Comparison of ENCODE assay signal across 12 cellular contexts in the genomic region with DNA sequence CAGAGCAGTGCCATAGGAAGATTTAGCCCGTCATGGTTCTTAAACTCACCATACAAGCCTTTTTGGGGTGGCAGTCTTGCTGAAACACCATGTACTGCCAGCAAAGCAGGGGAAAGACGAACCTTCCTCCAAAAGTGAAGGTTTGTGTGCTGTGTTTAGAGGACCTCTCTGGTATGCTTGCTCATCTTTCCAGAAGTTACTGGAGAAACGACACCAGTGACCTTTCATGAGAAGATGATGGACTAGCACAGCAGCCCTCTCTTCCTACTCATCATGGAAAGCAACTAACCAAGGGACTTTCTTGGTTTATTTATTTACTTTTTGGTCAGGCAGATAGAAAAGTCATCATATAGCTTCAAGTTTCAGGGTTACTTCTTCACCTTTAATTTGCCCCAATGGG.
DNase-seq lines count a peak whose midpoint lies in the region; ATAC-seq and TF ChIP-seq lines count a peak whose summit lies in the region.
"Had no signal": no experiment of that assay in that cellular context is flagged by ENCODE, and none has a peak within 500 bp of the region (broad histone marks: within the 10 kb centered on the region; RNA-seq: fewer than 3 reads in every experiment).

No MANE protein-coding gene starts in this region.

- no peaks in the 10 kb centered on the region for H4K20me1 ChIP-seq in DOHH2 (ENCODE audit: control insufficient read depth, insufficient read depth, low read depth, low read length)
- H4K20me1 ChIP-seq in HCT116 (ENCODE audit: insufficient read depth) = no peaks in the 10 kb centered on the region

- H3K9me2 ChIP-seq in DOHH2 (replicated peaks; ENCODE audit: control insufficient read depth, low read length) = no peaks in the 10 kb centered on the region
- H3K9me2 ChIP-seq in HCT116 (ENCODE audit: insufficient read depth) = no peaks in the 10 kb centered on the region

- H3K27me3 ChIP-seq in DOHH2 (ENCODE audit: control insufficient read depth, low read length) = no peaks in the 10 kb centered on the region
- no peaks in the 10 kb centered on the region for H3K27me3 ChIP-seq in HCT116 (ENCODE audit: insufficient read depth, low read length)
- H3K27me3 ChIP-seq in SJSA1 (replicated peaks) = no peaks in the 10 kb centered on the region
- H3K27me3 ChIP-seq in psoas muscle (ENCODE audit: insufficient read depth in 3 of 3, low read length in 2 of 3) = no peaks in the 10 kb centered on the region
- H3K27me3 ChIP-seq in lower lobe of right lung (ENCODE audit: low read depth) = no peaks in the 10 kb centered on the region
- H3K27me3 ChIP-seq: spleen had no signal

- no peak for TF ChIP-seq RAD21 in HCT116 (IDR thresholded peaks at IDR 0.05; ENCODE audit: low read depth)

- ATAC-seq in HCT116 (peak; percentile 21; the same call in 1 of the 2 replicates), psoas muscle (no peak), lower lobe of right lung (no peak)

- H3K27ac ChIP-seq in DOHH2 (ENCODE audit: low read depth, low read length) (peak overlapping the region; percentile 52), HCT116 (ENCODE audit: low read depth, low read length) (peak overlapping the region; percentile 7; the same call in 1 of the 2 replicates), SJSA1 (peak overlapping the region; percentile 38), psoas muscle (peak overlapping the region; percentile 23), lower lobe of right lung (no peak overlapping the region)

- peaks cover 99% of the 10 kb centered on the region for H3K4me1 ChIP-seq in DOHH2 (ENCODE audit: control insufficient read depth, low read length)
- H3K4me1 ChIP-seq in HCT116 (ENCODE audit: control insufficient read depth in 1 of 2, insufficient read depth in 2 of 2, low read length in 2 of 2) = peaks cover 10 to 29% of the 10 kb centered on the region in 2 experiments
- peaks cover 24% of the 10 kb centered on the region for H3K4me1 ChIP-seq in SJSA1 (replicated peaks)
- peaks cover 12% of the 10 kb centered on the region for H3K4me1 ChIP-seq in psoas muscle
- H3K4me1 ChIP-seq in lower lobe of right lung = peaks cover 7% of the 10 kb centered on the region

- no peak overlapping the region for H3K9ac ChIP-seq in HCT116 (ENCODE audit: low read length)

- 52 to 82% (median 65%) methylated on average over 3 of the region's 3 CpGs for WGBS in psoas muscle, 3 donors

- RAD21 ChIA-PET in HCT116 (lab: Charles Lee; ENCODE audit: low non-redundant PET in 1 of 2, low total read pairs in 2 of 2, uncharacterized antibody in 2 of 2, unreplicated experiment in 2 of 2) = no interaction called here

- POLR2A ChIA-PET in HCT116 (lab: Charles Lee) = no interaction called here

- BruUV-seq in HCT116 (replicated peaks; lab: Mats Ljungman, UMichigan) = no TSS peak

- peaks cover 38% of the 10 kb centered on the region for H3F3A ChIP-seq in DOHH2 (ENCODE audit: control insufficient read depth, insufficient read depth)

- H3K27ac Mint-ChIP-seq in mesothelial cell of epicardium = no peak overlapping the region
- H3K27ac Mint-ChIP-seq: activated naive CD4-positive, alpha-beta T cell treated with anti-CD3 and anti-CD28 coated beads, Interleukin-2, amount 50 U/mL, for 72 hours had no signal

- H3K4me1 Mint-ChIP-seq in mesothelial cell of epicardium = peaks cover 9% of the 10 kb centered on the region

- H3K4me3 ChIP-seq in DOHH2 (ENCODE audit: low read length) = peak overlapping the region; percentile 4
- peak overlapping the region in 1 of 2 experiments; percentile 26; a peak in 2 of 4 replicates for H3K4me3 ChIP-seq in HCT116 (replicated peaks in 1 of 2; ENCODE audit: low read depth in 1 of 2, low read length in 2 of 2)
- no peak overlapping the region for H3K4me3 ChIP-seq in SJSA1
- no peak overlapping the region for H3K4me3 ChIP-seq in psoas muscle
- H3K4me3 ChIP-seq in lower lobe of right lung = no peak overlapping the region
- H3K4me3 ChIP-seq: spleen had no signal

- H3K36me3 ChIP-seq in DOHH2 (ENCODE audit: control insufficient read depth, low read length) (peaks cover 26% of the 10 kb centered on the region), HCT116 (ENCODE audit: control insufficient read depth in 1 of 2, insufficient read depth in 2 of 2, low read length in 2 of 2) (no peaks in the 10 kb centered on the region), SJSA1 (no peaks in the 10 kb centered on the region), psoas muscle (ENCODE audit: insufficient read depth in 1 of 2, low read depth in 1 of 2) (no peaks in the 10 kb centered on the region), lower lobe of right lung (no peaks in the 10 kb centered on the region)
- H3K36me3 ChIP-seq: spleen had no signal

- CTCF ChIA-PET in HCT116 (lab: Charles Lee) = interaction anchor here (1.0 kb wide), 1 partner anchor 278 kb away, joined by 3 read pairs; no protein-coding TSS in a partner anchor

- H3K79me2 ChIP-seq in DOHH2 (ENCODE audit: control insufficient read depth, low read length) (no peaks in the 10 kb centered on the region), HCT116 (ENCODE audit: insufficient read depth, low read length) (no peaks in the 10 kb centered on the region)

- H3K36me3 Mint-ChIP-seq in mesothelial cell of epicardium = no peaks in the 10 kb centered on the region
- H3K36me3 Mint-ChIP-seq: activated naive CD4-positive, alpha-beta T cell treated with anti-CD3 and anti-CD28 coated beads, Interleukin-2, amount 50 U/mL, for 72 hours had no signal

- no peak for TF ChIP-seq CTCF in DOHH2 (IDR thresholded peaks at IDR 0.05; ENCODE audit: low read depth, low read length, poor library complexity, severe bottlenecking)
- TF ChIP-seq CTCF in HCT116 (IDR thresholded peaks at IDR 0.05 in 2 of 3, conservative IDR thresholded peaks at IDR 0.05 in 1 of 3; ENCODE audit: borderline replicate concordance in 1 of 3, insufficient read depth in 1 of 3, low read depth in 2 of 3, low read length in 2 of 3) = no peak
- no peak for TF ChIP-seq CTCF in psoas muscle (IDR thresholded peaks at IDR 0.05)
- no peak for TF ChIP-seq CTCF in mesothelial cell of epicardium (IDR thresholded peaks at IDR 0.05; ENCODE audit: unreplicated experiment)
- no peak for TF ChIP-seq CTCF in lower lobe of right lung (IDR thresholded peaks at IDR 0.05)

- no peak overlapping the region for H3K4me3 Mint-ChIP-seq in mesothelial cell of epicardium

- intact Hi-C loops in HCT116 (cut with micrococcal nuclease) (no loop called here), psoas muscle (cut with DNase I) (loop anchor here in 1 of 2 donors (5.0 kb wide), 1 partner anchor 249 kb away; a partner anchor contains a TSS), lower lobe of right lung (cut with DNase I) (no loop called here)

- H3K4me2 ChIP-seq in DOHH2 (ENCODE audit: low read length) (peak overlapping the region; percentile 46), HCT116 (ENCODE audit: low read length) (peak overlapping the region; percentile 66)

- peak overlapping the region; percentile 46 for H2AFZ ChIP-seq in HCT116 (ENCODE audit: low read depth, low read length, poor library complexity, severe bottlenecking)

- H3K9me3 ChIP-seq in DOHH2 (ENCODE audit: control insufficient read depth, insufficient read depth, low read length) (no peaks in the 10 kb centered on the region; the same call in 1 of the 2 replicates), HCT116 (ENCODE audit: control insufficient read depth in 1 of 2, insufficient read depth in 1 of 2, low read depth in 1 of 2, low read length in 2 of 2) (no peaks in the 10 kb centered on the region), SJSA1 (replicated peaks) (no peaks in the 10 kb centered on the region), psoas muscle (no peaks in the 10 kb centered on the region), lower lobe of right lung (no peaks in the 10 kb centered on the region)
- H3K9me3 ChIP-seq: spleen had no signal

- TF ChIP-seq POLR2A in HCT116 (IDR thresholded peaks at IDR 0.05; ENCODE audit: borderline replicate concordance, extremely low read depth, insufficient read depth, insufficient read length) = no peak

- no peaks in the 10 kb centered on the region for H3K9me3 Mint-ChIP-seq in mesothelial cell of epicardium

- H3K27me3 Mint-ChIP-seq in mesothelial cell of epicardium (ENCODE audit: low read depth) = no peaks in the 10 kb centered on the region

- no peak for DNase-seq in HCT116 (ENCODE audit: low read depth, low spot score)
- DNase-seq in SJSA1 (ENCODE audit: low read depth in 1 of 2, low spot score in 2 of 2) = no peak
- no peak for DNase-seq in psoas muscle
- DNase-seq in mesothelial cell of epicardium (ENCODE audit: low spot score in 2 of 2, unreplicated experiment in 2 of 2) = no peak
- no peak for DNase-seq in lower lobe of right lung
- no peak for DNase-seq in NCI-H2029 (lab: John Stamatoyannopoulos, UW)
- DNase-seq: activated CD4-positive, alpha-beta T cell treated with anti-CD3 and anti-CD28 coated beads, Interleukin-2, amount 50 U/mL, for 1 hour; KBM-7; NCI-H226; spleen had no signal

TF ChIP-seq in HCT116, 20 proteins besides CTCF, POLR2A, EP300 and RAD21:
- TF ChIP-seq, protein P1, sequence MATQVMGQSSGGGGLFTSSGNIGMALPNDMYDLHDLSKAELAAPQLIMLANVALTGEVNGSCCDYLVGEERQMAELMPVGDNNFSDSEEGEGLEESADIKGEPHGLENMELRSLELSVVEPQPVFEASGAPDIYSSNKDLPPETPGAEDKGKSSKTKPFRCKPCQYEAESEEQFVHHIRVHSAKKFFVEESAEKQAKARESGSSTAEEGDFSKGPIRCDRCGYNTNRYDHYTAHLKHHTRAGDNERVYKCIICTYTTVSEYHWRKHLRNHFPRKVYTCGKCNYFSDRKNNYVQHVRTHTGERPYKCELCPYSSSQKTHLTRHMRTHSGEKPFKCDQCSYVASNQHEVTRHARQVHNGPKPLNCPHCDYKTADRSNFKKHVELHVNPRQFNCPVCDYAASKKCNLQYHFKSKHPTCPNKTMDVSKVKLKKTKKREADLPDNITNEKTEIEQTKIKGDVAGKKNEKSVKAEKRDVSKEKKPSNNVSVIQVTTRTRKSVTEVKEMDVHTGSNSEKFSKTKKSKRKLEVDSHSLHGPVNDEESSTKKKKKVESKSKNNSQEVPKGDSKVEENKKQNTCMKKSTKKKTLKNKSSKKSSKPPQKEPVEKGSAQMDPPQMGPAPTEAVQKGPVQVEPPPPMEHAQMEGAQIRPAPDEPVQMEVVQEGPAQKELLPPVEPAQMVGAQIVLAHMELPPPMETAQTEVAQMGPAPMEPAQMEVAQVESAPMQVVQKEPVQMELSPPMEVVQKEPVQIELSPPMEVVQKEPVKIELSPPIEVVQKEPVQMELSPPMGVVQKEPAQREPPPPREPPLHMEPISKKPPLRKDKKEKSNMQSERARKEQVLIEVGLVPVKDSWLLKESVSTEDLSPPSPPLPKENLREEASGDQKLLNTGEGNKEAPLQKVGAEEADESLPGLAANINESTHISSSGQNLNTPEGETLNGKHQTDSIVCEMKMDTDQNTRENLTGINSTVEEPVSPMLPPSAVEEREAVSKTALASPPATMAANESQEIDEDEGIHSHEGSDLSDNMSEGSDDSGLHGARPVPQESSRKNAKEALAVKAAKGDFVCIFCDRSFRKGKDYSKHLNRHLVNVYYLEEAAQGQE (IDR thresholded peaks at IDR 0.05; ENCODE audit: low read depth) = no peak
- no peak for TF ChIP-seq SP1 (IDR thresholded peaks at IDR 0.05; ENCODE audit: low read depth)
